Comparison of ENCODE assay signal across 8 cellular contexts in genomic region chr1:28927442-28928305, GRCh38. TPM values are rescaled to one million over a fixed set of nuclear protein-coding genes. Genes with fewer than 3 reads are reported as not detected.
DNase-seq lines count a peak whose midpoint lies in the region; ATAC-seq and TF ChIP-seq lines count a peak whose summit lies in the region.

No MANE protein-coding gene starts in this region.

- in situ Hi-C loops in mammary epithelial cell (cut with MboI; ENCODE audit: low sequenced_read_pairs in 2 of 2): no loop called here

- BruUV-seq in MCF 10A (replicated peaks; lab: Mats Ljungman, UMichigan): TSS peak; percentile 95
- no TSS peak for BruUV-seq in mammary epithelial cell (replicated peaks; lab: Mats Ljungman, UMichigan)

- H3K36me3 Mint-ChIP-seq in MCF 10A (ENCODE audit: insufficient read depth, unreplicated experiment): no peaks in the 10 kb centered on the region

- H3K4me1 ChIP-seq in mammary epithelial cell (ENCODE audit: insufficient read depth, low read length): no peaks in the 10 kb centered on the region
- H3K4me1 ChIP-seq in cardiac muscle cell (ENCODE audit: low read depth): peaks cover 23% of the 10 kb centered on the region

- H3K9me3 Mint-ChIP-seq in MCF 10A (ENCODE audit: unreplicated experiment): no peaks in the 10 kb centered on the region
- no peaks in the 10 kb centered on the region for H3K9me3 Mint-ChIP-seq in stimulated activated naive CD8-positive, alpha-beta T cell treated with anti-CD3 and anti-CD28 coated beads, Interleukin-15, amount 100 ng/mL, for 72 hours

- H3K9ac ChIP-seq in mammary epithelial cell (ENCODE audit: insufficient read depth, low read length): no peak overlapping the region
- H3K9ac ChIP-seq in SK-N-MC (ENCODE audit: insufficient read length): peak overlapping the region; percentile 93

- POLR2A ChIA-PET in MCF 10A (lab: Yijun Ruan, JAX): interaction anchor here (0.5 to 3.0 kb wide), 8 partner anchors 11 to 1776 kb away, joined by 3 to 14 read pairs (median 3); partner anchors contain the start of gene EPB41

- H3K4me3 ChIP-seq in mammary epithelial cell (replicated peaks in 1 of 3; ENCODE audit: insufficient read depth in 1 of 3, low read depth in 2 of 3, low read length in 3 of 3) (no peak overlapping the region), SK-N-MC (peak overlapping the region; percentile 78), cardiac muscle cell (no peak overlapping the region)

- peaks cover 5% of the 10 kb centered on the region for H3K79me2 ChIP-seq in mammary epithelial cell (ENCODE audit: insufficient read depth, low read length)

- H3K36me3 ChIP-seq in mammary epithelial cell (ENCODE audit: insufficient read depth, low read length) (no peaks in the 10 kb centered on the region), SK-N-MC (ENCODE audit: insufficient read depth, low read length) (peaks cover 5% of the 10 kb centered on the region; the same call in 1 of the 2 replicates), cardiac muscle cell (no peaks in the 10 kb centered on the region)

- H4K20me1 ChIP-seq in mammary epithelial cell (ENCODE audit: insufficient read depth, low read length): no peaks in the 10 kb centered on the region

- H3K27me3 Mint-ChIP-seq in MCF 10A (ENCODE audit: insufficient read depth, unreplicated experiment): no peaks in the 10 kb centered on the region
- H3K27me3 Mint-ChIP-seq in stimulated activated naive CD8-positive, alpha-beta T cell treated with anti-CD3 and anti-CD28 coated beads, Interleukin-15, amount 100 ng/mL, for 72 hours: no peaks in the 10 kb centered on the region

- H3K27ac Mint-ChIP-seq in MCF 10A (ENCODE audit: low read depth, unreplicated experiment): peak overlapping the region; percentile 91
- peak overlapping the region; percentile 98 for H3K27ac Mint-ChIP-seq in stimulated activated naive CD8-positive, alpha-beta T cell treated with anti-CD3 and anti-CD28 coated beads, Interleukin-15, amount 100 ng/mL, for 72 hours

- peak; percentile 48 for ATAC-seq in stimulated activated naive CD8-positive, alpha-beta T cell treated with anti-CD3 and anti-CD28 coated beads, Interleukin-15, amount 100 ng/mL, for 72 hours

- no peak overlapping the region for H3K4me2 ChIP-seq in mammary epithelial cell (ENCODE audit: insufficient read depth, low read depth, low read length)

- intact Hi-C loops in MCF 10A (cut with micrococcal nuclease): no loop called here
- intact Hi-C loops in mammary epithelial cell (cut with micrococcal nuclease): no loop called here

- CTCF ChIA-PET in MCF 10A (lab: Yijun Ruan, JAX) (no interaction called here), mammary epithelial cell (lab: Charles Lee; ENCODE audit: low non-redundant PET) (no interaction called here)

- WGBS in mammary epithelial cell (ENCODE audit: low coverage, missing lambda C conversion rate): 84% methylated on average over 2 of the region's 2 CpGs

- H3K4me1 Mint-ChIP-seq in MCF 10A (ENCODE audit: insufficient read depth, unreplicated experiment): peaks cover 19% of the 10 kb centered on the region
- peaks cover 68% of the 10 kb centered on the region for H3K4me1 Mint-ChIP-seq in stimulated activated naive CD8-positive, alpha-beta T cell treated with anti-CD3 and anti-CD28 coated beads, Interleukin-15, amount 100 ng/mL, for 72 hours

- no peak overlapping the region for H2AFZ ChIP-seq in mammary epithelial cell (ENCODE audit: low read depth, low read length)

- H3K9me3 ChIP-seq in mammary epithelial cell (replicated peaks; ENCODE audit: insufficient read depth, low read length): no peaks in the 10 kb centered on the region
- H3K9me3 ChIP-seq in SK-N-MC (ENCODE audit: low read depth, low read length): no peaks in the 10 kb centered on the region
- H3K9me3 ChIP-seq in cardiac muscle cell (ENCODE audit: low read depth): no peaks in the 10 kb centered on the region

- H3K27ac ChIP-seq in mammary epithelial cell (ENCODE audit: insufficient read depth, low read depth, low read length): no peak overlapping the region
- peak overlapping the region; percentile 99 for H3K27ac ChIP-seq in SK-N-MC
- peak overlapping the region; percentile 61 for H3K27ac ChIP-seq in cardiac muscle cell

- TF ChIP-seq CTCF in MCF 10A (IDR thresholded peaks at IDR 0.05; ENCODE audit: unreplicated experiment) (no peak), mammary epithelial cell (conservative IDR thresholded peaks at IDR 0.05 in 1 of 2, IDR thresholded peaks at IDR 0.05 in 1 of 2; ENCODE audit: extremely low read depth in 1 of 2, insufficient read depth in 1 of 2, low read depth in 1 of 2, low read length in 2 of 2) (no peak), cardiac muscle cell (IDR thresholded peaks at IDR 0.05; ENCODE audit: low read depth, low read length) (no peak)

- no peaks in the 10 kb centered on the region for H3K27me3 ChIP-seq in mammary epithelial cell (ENCODE audit: insufficient read depth, low read length)
- no peaks in the 10 kb centered on the region for H3K27me3 ChIP-seq in cardiac muscle cell

- dilution Hi-C loops in mammary epithelial cell (cut with HindIII; ENCODE audit: low sequenced_read_pairs): no loop called here

- DNase-seq in MCF 10A (ENCODE audit: unreplicated experiment) (no peak), mammary epithelial cell (no peak), SK-N-MC (ENCODE audit: low read depth, low spot score) (no peak), cardiac muscle cell (ENCODE audit: low read depth in 1 of 2, low spot score in 1 of 2) (peak in 1 of 2 donors; percentile 50), epidermal melanocyte (ENCODE audit: insufficient read length, low spot score) (no peak), NCI-H187 treated with DMSO at 0.1 percent for 48 hours (lab: John Stamatoyannopoulos, UW) (no peak)
- no peak for DNase-seq in stimulated activated naive CD8-positive, alpha-beta T cell treated with anti-CD3 and anti-CD28 coated beads, Interleukin-15, amount 100 ng/mL, for 72 hours
- DNase-seq in central memory CD4-positive, alpha-beta T cell: no peak

- no peak overlapping the region for H3K4me3 Mint-ChIP-seq in MCF 10A (ENCODE audit: unreplicated experiment)
- H3K4me3 Mint-ChIP-seq in stimulated activated naive CD8-positive, alpha-beta T cell treated with anti-CD3 and anti-CD28 coated beads, Interleukin-15, amount 100 ng/mL, for 72 hours: peak overlapping the region; percentile 85 to 86

RNA-seq across cellular contexts. Expression of gene EPB41, which starts 13.3 kb away (rescaled TPM):
- total RNA-seq in MCF 10A (2022) (15.0 and 23.0 TPM in 2 replicates), mammary epithelial cell (10 to 100 TPM; 20.6 to 23.7 TPM), cardiac muscle cell (35.8 and 50.5 TPM in 2 replicates)
- polyA plus RNA-seq in mammary epithelial cell (9.6 TPM), cardiac muscle cell (15.4 and 27.6 TPM in 2 replicates)
- 27.8 TPM for polyA minus RNA-seq in mammary epithelial cell
